ENCODE assay signal across 10 cellular contexts in genomic region chr2:216370961-216371633, GRCh38. TPM values are rescaled to one million over a fixed set of nuclear protein-coding genes. Genes with fewer than 3 reads are reported as not detected.
A peak's percentile ranks its signal among the peaks of the same experiment; 100 is the strongest.
DNase-seq lines count a peak whose midpoint lies in the region; ATAC-seq, FAIRE-seq and TF ChIP-seq lines count a peak whose summit lies in the region.
"Had no signal": no experiment of that assay in that cellular context is flagged by ENCODE, and none has a peak within 500 bp of the region (broad histone marks: within the 10 kb centered on the region; RNA-seq: fewer than 3 reads in every experiment).

No MANE protein-coding gene starts in this region.

- dilution Hi-C loops in keratinocyte (cut with MboI; ENCODE audit: extremely low pct_ligation_motif_present, low sequenced_read_pairs) = no loop called here

- no peak for ATAC-seq in stimulated activated naive CD8-positive, alpha-beta T cell treated with anti-CD3 and anti-CD28 coated beads, Interleukin-15, amount 100 ng/mL, for 72 hours
- no peak for ATAC-seq in stimulated activated naive CD8-positive, alpha-beta T cell treated with anti-CD3 and anti-CD28 coated beads, Interleukin-15, Interleukin-2, amounts not matched to agents 100 U/mL and 50 U/mL, for 24 hours
- no peak for ATAC-seq in GM21737 (IDR thresholded peaks at IDR 0.05; ENCODE audit: unreplicated experiment)
- no peak for ATAC-seq in GM19328 (IDR thresholded peaks at IDR 0.05; ENCODE audit: unreplicated experiment)
- no peak for ATAC-seq in GM18519 (IDR thresholded peaks at IDR 0.05; ENCODE audit: low FRiP score, unreplicated experiment)
- ATAC-seq in HG03135 (IDR thresholded peaks at IDR 0.05; ENCODE audit: unreplicated experiment) = no peak

- peaks cover 3% of the 10 kb centered on the region for H4K20me1 ChIP-seq in keratinocyte (ENCODE audit: control insufficient read depth, extremely low read depth, insufficient read depth, low read length)

- peak overlapping the region; percentile 63 to 70 for H3K4me3 Mint-ChIP-seq in stimulated activated naive CD8-positive, alpha-beta T cell treated with anti-CD3 and anti-CD28 coated beads, Interleukin-15, amount 100 ng/mL, for 72 hours

- H3K36me3 ChIP-seq in keratinocyte (ENCODE audit: control insufficient read depth in 2 of 2, extremely low read depth in 1 of 2, insufficient read depth in 2 of 2, low read length in 2 of 2) = no peaks in the 10 kb centered on the region

- peaks cover 78% of the 10 kb centered on the region for H3K27me3 Mint-ChIP-seq in stimulated activated naive CD8-positive, alpha-beta T cell treated with anti-CD3 and anti-CD28 coated beads, Interleukin-15, amount 100 ng/mL, for 72 hours

- H3K27ac Mint-ChIP-seq in stimulated activated naive CD8-positive, alpha-beta T cell treated with anti-CD3 and anti-CD28 coated beads, Interleukin-15, amount 100 ng/mL, for 72 hours = no peak overlapping the region

- FAIRE-seq in keratinocyte (lab: Jason Lieb, UNC) = no peak
- FAIRE-seq: G401.6, islet of Langerhans had no signal

- H3K4me2 ChIP-seq in keratinocyte (ENCODE audit: control insufficient read depth, extremely low read depth, insufficient read depth, low read depth, low read length) = peak overlapping the region; percentile 99

- H3K9me1 ChIP-seq in keratinocyte (ENCODE audit: control insufficient read depth, extremely low read depth, insufficient read depth, low read length) = peaks cover 5% of the 10 kb centered on the region

- H3K9ac ChIP-seq in keratinocyte (ENCODE audit: control insufficient read depth, extremely low read depth, insufficient read depth, low read length) = peak overlapping the region; percentile 62

- H3K4me1 ChIP-seq in keratinocyte (ENCODE audit: control insufficient read depth, extremely low read depth, insufficient read depth, low read length) = peaks cover 50% of the 10 kb centered on the region

- no peak overlapping the region for H3K27ac ChIP-seq in keratinocyte (ENCODE audit: control insufficient read depth, insufficient read depth, low read length)

- no peaks in the 10 kb centered on the region for H3K27me3 ChIP-seq in keratinocyte (ENCODE audit: control insufficient read depth, extremely low read depth, insufficient read depth, low read length)

- no peaks in the 10 kb centered on the region for H3K9me3 ChIP-seq in keratinocyte (ENCODE audit: control insufficient read depth, low read depth, low read length)

- peaks cover 22% of the 10 kb centered on the region for H3K4me1 Mint-ChIP-seq in stimulated activated naive CD8-positive, alpha-beta T cell treated with anti-CD3 and anti-CD28 coated beads, Interleukin-15, amount 100 ng/mL, for 72 hours

- in situ Hi-C loops in astrocyte of the cerebellum (cut with HindIII; ENCODE audit: low sequenced_read_pairs) = no loop called here

- peaks cover 5% of the 10 kb centered on the region for H3K79me2 ChIP-seq in keratinocyte (ENCODE audit: control insufficient read depth, insufficient read depth, low read length)

- H2AFZ ChIP-seq in keratinocyte (ENCODE audit: control insufficient read depth, low read length) = peak overlapping the region; percentile 55

- no peak for DNase-seq in stimulated activated naive CD8-positive, alpha-beta T cell treated with anti-CD3 and anti-CD28 coated beads, Interleukin-15, amount 100 ng/mL, for 72 hours
- DNase-seq in stimulated activated naive CD8-positive, alpha-beta T cell treated with anti-CD3 and anti-CD28 coated beads, Interleukin-15, Interleukin-2, amounts not matched to agents 100 U/mL and 50 U/mL, for 24 hours = no peak
- DNase-seq in astrocyte of the cerebellum (ENCODE audit: low read depth) (no peak), keratinocyte (ENCODE audit: low read depth, low spot score) (no peak)

- H3K9me3 Mint-ChIP-seq in stimulated activated naive CD8-positive, alpha-beta T cell treated with anti-CD3 and anti-CD28 coated beads, Interleukin-15, amount 100 ng/mL, for 72 hours = no peaks in the 10 kb centered on the region

- H3K4me3 ChIP-seq in astrocyte of the cerebellum (ENCODE audit: low read depth, low read length) (peak overlapping the region; percentile 46), keratinocyte (ENCODE audit: control insufficient read depth in 2 of 3, extremely low read depth in 1 of 3, insufficient read depth in 2 of 3, low read depth in 1 of 3, low read length in 3 of 3) (peak overlapping the region; percentile 48 to 79 (median 77))

- TF ChIP-seq CTCF in astrocyte of the cerebellum (IDR thresholded peaks at IDR 0.05; ENCODE audit: low read depth, low read length, missing control alignments) (no peak), keratinocyte (optimal IDR thresholded peaks at IDR 0.05 in 1 of 3, IDR thresholded peaks at IDR 0.05 in 1 of 3, conservative IDR thresholded peaks at IDR 0.05 in 1 of 3; ENCODE audit: extremely low read depth in 1 of 3, insufficient read depth in 2 of 3, low read length in 3 of 3) (no peak)

RNA-seq across cellular contexts. Expression of gene MARCHF4, which starts 1.2 kb away (rescaled TPM):
- polyA plus RNA-seq in keratinocyte = 2.4 to 9.2 TPM (median 5.3 TPM) in 3 replicates
- 0.06 TPM for polyA plus RNA-seq in keratinocyte (2011; ENCODE audit: low read depth)
- 4.9 and 6.2 TPM in 2 replicates for polyA plus RNA-seq in keratinocyte (2011; cell fraction: cytosol; rRNA removed)
- polyA plus RNA-seq in keratinocyte (2011; cell fraction: nucleus; rRNA removed) = 6.9 and 8.4 TPM in 2 replicates
- 0.59 and 16.4 TPM in 2 replicates for polyA plus RNA-seq in keratinocyte (2012; ENCODE audit: low replicate concordance)
- polyA minus RNA-seq in keratinocyte = 2.8 to 17.9 TPM (median 5.9 TPM) in 3 replicates
- 4.4 TPM for polyA minus RNA-seq in keratinocyte (2011; cell fraction: cytosol; rRNA and poly(A)+ RNA removed)
- 4.3 and 6.4 TPM in 2 replicates for polyA minus RNA-seq in keratinocyte (2011; cell fraction: nucleus; rRNA and poly(A)+ RNA removed)

RNA-seq across cellular contexts. Expression of gene SMARCAL1, which starts 41.2 kb away (rescaled TPM):
- 25.8 to 32.2 TPM (median 26.3 TPM) in 3 replicates for polyA plus RNA-seq in keratinocyte
- 12.6 TPM for polyA plus RNA-seq in keratinocyte (2011; ENCODE audit: low read depth)
- polyA plus RNA-seq in keratinocyte (2011; cell fraction: cytosol; rRNA removed) = 28.6 and 29.7 TPM in 2 replicates
- polyA plus RNA-seq in keratinocyte (2011; cell fraction: nucleus; rRNA removed) = 27.6 and 34.1 TPM in 2 replicates
- 10.1 and 22.4 TPM in 2 replicates for polyA plus RNA-seq in keratinocyte (2012; ENCODE audit: low replicate concordance)
- polyA minus RNA-seq in keratinocyte = 39.4 to 52.7 TPM (median 50.7 TPM) in 3 replicates
- 53.7 TPM for polyA minus RNA-seq in keratinocyte (2011; cell fraction: cytosol; rRNA and poly(A)+ RNA removed)
- 42.9 and 57.5 TPM in 2 replicates for polyA minus RNA-seq in keratinocyte (2011; cell fraction: nucleus; rRNA and poly(A)+ RNA removed)
